Comparison of ENCODE assay signal across 8 cellular contexts in the genomic region with DNA sequence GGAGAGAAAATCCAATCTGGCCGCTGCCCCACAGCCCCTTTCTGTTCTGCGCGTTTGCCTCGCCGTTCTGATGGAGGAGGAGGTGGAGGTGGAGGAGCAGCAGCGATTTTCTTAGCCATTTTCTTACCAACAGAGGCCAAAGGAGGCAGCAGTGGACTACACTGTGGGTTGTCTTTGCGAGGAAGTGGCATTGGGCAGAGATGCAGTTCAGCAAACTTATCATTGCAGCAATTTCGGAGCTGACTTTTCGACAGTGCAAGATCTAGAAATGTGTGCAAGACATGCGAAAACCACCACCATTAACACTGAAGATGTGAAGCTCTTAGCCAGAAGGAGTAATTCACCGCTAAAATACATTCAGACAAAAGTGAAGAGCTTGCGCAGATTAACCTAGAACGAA. TPM values are rescaled to one million over a fixed set of nuclear protein-coding genes. Genes with fewer than 3 reads are reported as not detected.
DNase-seq lines count a peak whose midpoint lies in the region; ATAC-seq and TF ChIP-seq lines count a peak whose summit lies in the region.

No MANE protein-coding gene starts in this region.

- H3K27ac Mint-ChIP-seq in immature natural killer cell: peak overlapping the region; percentile 89 to 99 (median 98)
- peak overlapping the region; percentile 65 for H3K27ac Mint-ChIP-seq in stimulated activated naive B cell treated with anti-CD40 and anti-IgM and Interleukin-4, amounts not matched to agents 10 μg/mL and 1 μg/mL and 100 μg/mL, for 72 hours

- peaks cover 22 to 27% of the 10 kb centered on the region in 2 donors for H3K4me1 Mint-ChIP-seq in immature natural killer cell
- peaks cover 12 to 27% of the 10 kb centered on the region in 2 donors for H3K4me1 Mint-ChIP-seq in stimulated activated naive B cell treated with anti-CD40 and anti-IgM and Interleukin-4, amounts not matched to agents 10 μg/mL and 1 μg/mL and 100 μg/mL, for 72 hours

- DNase-seq in activated gamma-delta T cell treated with Interleukin-2 at 50 U/mL for 16 hours: peak; percentile 12
- no peak for DNase-seq in activated gamma-delta T cell (lab: John Stamatoyannopoulos, UW)
- peak; percentile 56 for DNase-seq in SHP77 treated with DMSO at 0.1 percent for 48 hours (lab: John Stamatoyannopoulos, UW)
- DNase-seq in astrocyte of the cerebellum (ENCODE audit: low read depth): no peak
- DNase-seq in immature natural killer cell: peak; percentile 40 to 61 (median 57)
- no peak for DNase-seq in stimulated activated naive B cell treated with anti-CD40 and anti-IgM and Interleukin-4, amounts not matched to agents 10 μg/mL and 1 μg/mL and 100 μg/mL, for 72 hours

- peaks cover 11 to 22% (median 19%) of the 10 kb centered on the region in 3 donors for H3K27me3 Mint-ChIP-seq in immature natural killer cell (ENCODE audit: low read depth in 3 of 3)
- H3K27me3 Mint-ChIP-seq in stimulated activated naive B cell treated with anti-CD40 and anti-IgM and Interleukin-4, amounts not matched to agents 10 μg/mL and 1 μg/mL and 100 μg/mL, for 72 hours: no peaks in the 10 kb centered on the region

- no peak for ATAC-seq in stimulated activated naive B cell treated with anti-CD40 and anti-IgM and Interleukin-4, amounts not matched to agents 10 μg/mL and 1 μg/mL and 100 μg/mL, for 72 hours (replicated peaks)
- no peak for ATAC-seq in HG03439 (IDR thresholded peaks at IDR 0.05; ENCODE audit: unreplicated experiment)
- ATAC-seq in HG03196 (IDR thresholded peaks at IDR 0.05; ENCODE audit: unreplicated experiment): no peak

- H3K9me3 Mint-ChIP-seq in immature natural killer cell: no peaks in the 10 kb centered on the region
- peaks cover 3 to 4% of the 10 kb centered on the region in 2 donors for H3K9me3 Mint-ChIP-seq in stimulated activated naive B cell treated with anti-CD40 and anti-IgM and Interleukin-4, amounts not matched to agents 10 μg/mL and 1 μg/mL and 100 μg/mL, for 72 hours

- in situ Hi-C loops in astrocyte of the cerebellum (cut with HindIII; ENCODE audit: low sequenced_read_pairs): loop anchor here (10.0 kb wide), 1 partner anchor 579 kb away; no protein-coding TSS in a partner anchor

- H3K36me3 Mint-ChIP-seq in immature natural killer cell: no peaks in the 10 kb centered on the region
- H3K36me3 Mint-ChIP-seq in stimulated activated naive B cell treated with anti-CD40 and anti-IgM and Interleukin-4, amounts not matched to agents 10 μg/mL and 1 μg/mL and 100 μg/mL, for 72 hours: no peaks in the 10 kb centered on the region

- H3K4me3 Mint-ChIP-seq in immature natural killer cell: peak overlapping the region; percentile 75 to 100 (median 92)
- peak overlapping the region; percentile 69 to 96 for H3K4me3 Mint-ChIP-seq in stimulated activated naive B cell treated with anti-CD40 and anti-IgM and Interleukin-4, amounts not matched to agents 10 μg/mL and 1 μg/mL and 100 μg/mL, for 72 hours

- peak; percentile 58 for TF ChIP-seq CTCF in astrocyte of the cerebellum (IDR thresholded peaks at IDR 0.05; ENCODE audit: low read depth, low read length, missing control alignments)

- no peak overlapping the region for H3K4me3 ChIP-seq in astrocyte of the cerebellum (ENCODE audit: low read depth, low read length)

RNA-seq across cellular contexts. Expression of a gene that starts 1.9 kb away (rescaled TPM):
- 10 to 100 TPM; 24.9 to 28.8 (median 25.0) TPM for polyA plus RNA-seq in immature natural killer cell

Comparison
In these comparisons a context has a peak if more than half of its experiments do, and no peak if none do; other contexts are left out.
1. DNase-seq: peak in activated gamma-delta T cell treated with Interleukin-2 at 50 U/mL for 16 hours (single experiment), SHP77 treated with DMSO at 0.1 percent for 48 hours (single experiment) and immature natural killer cell (3 of 3); none in activated gamma-delta T cell (single experiment), astrocyte of the cerebellum (single experiment) and stimulated activated naive B cell treated with anti-CD40 and anti-IgM and Interleukin-4, amounts not matched to agents 10 μg/mL and 1 μg/mL and 100 μg/mL, for 72 hours (single experiment).